Comparison of ENCODE assay signal across 8 cellular contexts in the genomic region with DNA sequence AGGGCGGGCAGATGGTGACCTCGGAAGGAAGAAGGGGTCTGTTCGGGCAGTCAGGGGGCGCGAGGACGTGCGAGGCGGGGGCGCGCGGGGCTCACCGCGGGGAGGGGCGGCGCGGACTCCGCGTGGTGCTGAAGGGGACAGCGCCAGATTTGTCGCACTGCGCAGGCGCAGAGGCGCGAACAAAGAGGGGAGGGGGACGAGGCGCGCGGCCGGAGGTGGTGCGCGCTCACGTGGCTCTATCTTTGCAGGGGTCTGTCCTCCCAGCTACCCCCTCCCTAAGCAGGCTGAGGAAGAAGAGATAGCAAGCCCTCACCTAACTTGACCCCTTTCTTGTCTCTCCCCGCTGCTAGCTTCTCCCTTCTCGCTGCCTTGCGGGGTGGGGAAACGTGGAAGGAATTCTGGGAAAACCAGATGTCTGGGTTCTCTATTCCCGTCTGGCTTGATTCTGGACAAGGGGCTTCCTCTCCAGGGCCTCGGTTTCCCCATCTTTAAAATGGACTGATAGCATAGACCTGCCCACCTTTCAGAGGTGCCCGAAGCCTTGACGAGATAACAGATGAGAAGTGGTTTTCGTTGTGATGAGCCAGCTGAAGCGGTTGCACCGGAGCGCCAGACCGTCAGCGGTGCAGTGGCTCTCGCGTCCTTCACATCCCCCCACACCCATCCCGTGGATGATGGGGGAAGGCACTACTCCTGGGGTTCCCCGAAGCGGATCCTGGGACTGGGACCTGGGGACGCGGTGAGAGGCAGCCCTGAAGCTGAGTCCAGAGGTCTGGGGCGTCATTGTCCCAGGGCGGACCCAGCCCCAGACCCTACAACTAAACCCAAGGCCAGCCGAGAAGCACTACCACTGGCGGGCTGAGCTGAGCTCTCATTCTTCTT. TPM values are rescaled to one million over a fixed set of nuclear protein-coding genes. Genes with fewer than 3 reads are reported as not detected.
A peak's percentile ranks its signal among the peaks of the same experiment; 100 is the strongest.
DNase-seq lines count a peak whose midpoint lies in the region; ATAC-seq and TF ChIP-seq lines count a peak whose summit lies in the region.

No MANE protein-coding gene starts in this region.

- CTCF ChIA-PET in HCT116 (lab: Charles Lee), result interaction anchor here (1.0 to 4.7 kb wide), 11 partner anchors 12 to 638 kb away, joined by 4 to 98 read pairs (median 9); a partner anchor contains a TSS
- CTCF ChIA-PET in naive thymus-derived CD4-positive, alpha-beta T cell (lab: Charles Lee), result interaction anchor here (0.6 to 5.3 kb wide), 10 partner anchors 9 to 59 kb away, joined by 3 to 40 read pairs (median 6); a partner anchor contains a TSS

- H3K4me1 ChIP-seq in HCT116 (ENCODE audit: control insufficient read depth in 1 of 2, insufficient read depth in 2 of 2, low read length in 2 of 2) (peaks cover 15 to 33% of the 10 kb centered on the region in 2 experiments; a peak in 3 of 4 replicates), testis (peaks cover 23% of the 10 kb centered on the region)
- peaks cover 26 to 33% of the 10 kb centered on the region in 2 donors for H3K4me1 ChIP-seq in naive thymus-derived CD4-positive, alpha-beta T cell (ENCODE audit: control insufficient read depth in 2 of 2, insufficient read depth in 2 of 2, low read length in 2 of 2)

- peak overlapping the region; percentile 94 to 99 (median 98) for H3K4me3 Mint-ChIP-seq in naive thymus-derived CD4-positive, alpha-beta T cell

- TF ChIP-seq POLR2A in HCT116 (IDR thresholded peaks at IDR 0.05; ENCODE audit: borderline replicate concordance, extremely low read depth, insufficient read depth, insufficient read length), result no peak
- no peak for TF ChIP-seq POLR2A in testis (IDR thresholded peaks at IDR 0.05)

- WGBS in testis, 2 donors, result 0 to 1% methylated on average over 18 to 54 of the region's 57 CpGs

- ATAC-seq in HCT116 (no peak), HG03039 (IDR thresholded peaks at IDR 0.05; ENCODE audit: unreplicated experiment) (no peak)
- ATAC-seq in naive thymus-derived CD4-positive, alpha-beta T cell, result peak; percentile 24

- H3K9me3 ChIP-seq in HCT116 (ENCODE audit: control insufficient read depth in 1 of 2, insufficient read depth in 1 of 2, low read depth in 1 of 2, low read length in 2 of 2) (no peaks in the 10 kb centered on the region), testis (no peaks in the 10 kb centered on the region)
- H3K9me3 ChIP-seq in naive thymus-derived CD4-positive, alpha-beta T cell (ENCODE audit: control insufficient read depth in 2 of 3, low read length in 3 of 3), result no peaks in the 10 kb centered on the region

- peak overlapping the region; percentile 87 for H3K9ac ChIP-seq in HCT116 (ENCODE audit: low read length)

- no peaks in the 10 kb centered on the region for H3K36me3 Mint-ChIP-seq in naive thymus-derived CD4-positive, alpha-beta T cell

- no peaks in the 10 kb centered on the region for H3K9me2 ChIP-seq in HCT116 (ENCODE audit: insufficient read depth)

- H3K4me1 Mint-ChIP-seq in naive thymus-derived CD4-positive, alpha-beta T cell, result peaks cover 17 to 46% (median 33%) of the 10 kb centered on the region in 7 donors

- H3K27me3 Mint-ChIP-seq in naive thymus-derived CD4-positive, alpha-beta T cell, result peaks cover 22 to 27% (median 25%) of the 10 kb centered on the region in 5 donors

- intact Hi-C loops in HCT116 (cut with micrococcal nuclease) (loop anchor here (2.0 to 5.0 kb wide), 2 partner anchors 42 to 59 kb away; no protein-coding TSS in a partner anchor), testis (cut with DNase I; ENCODE audit: low total_unique reads) (loop anchor here (10.0 kb wide), 2 partner anchors 55 to 165 kb away; no protein-coding TSS in a partner anchor)
- intact Hi-C loops in naive thymus-derived CD4-positive, alpha-beta T cell (cut with micrococcal nuclease), result loop anchor here (1.0 to 2.0 kb wide), 4 partner anchors 25 to 267 kb away; a partner anchor contains a TSS

- peak overlapping the region; percentile 87 to 94 for H3K4me3 ChIP-seq in HCT116 (replicated peaks in 1 of 2; ENCODE audit: low read depth in 1 of 2, low read length in 2 of 2)
- peak overlapping the region; percentile 93 for H3K4me3 ChIP-seq in naive thymus-derived CD4-positive, alpha-beta T cell (ENCODE audit: low read length)
- peak overlapping the region; percentile 80 to 96 for H3K4me3 ChIP-seq in testis

- H3K79me2 ChIP-seq in HCT116 (ENCODE audit: insufficient read depth, low read length), result peaks cover 11% of the 10 kb centered on the region

- peaks cover 0 to 9% (median 0%) of the 10 kb centered on the region in 11 donors for H3K9me3 Mint-ChIP-seq in naive thymus-derived CD4-positive, alpha-beta T cell

- no peak for TF ChIP-seq RAD21 in HCT116 (IDR thresholded peaks at IDR 0.05; ENCODE audit: low read depth)

- no peak for TF ChIP-seq CTCF in HCT116 (IDR thresholded peaks at IDR 0.05 in 2 of 3, conservative IDR thresholded peaks at IDR 0.05 in 1 of 3; ENCODE audit: borderline replicate concordance in 1 of 3, insufficient read depth in 1 of 3, low read depth in 2 of 3, low read length in 2 of 3)
- TF ChIP-seq CTCF in testis (IDR thresholded peaks at IDR 0.05), result no peak

- H3K36me3 ChIP-seq in HCT116 (ENCODE audit: control insufficient read depth in 1 of 2, insufficient read depth in 2 of 2, low read length in 2 of 2) (peaks cover 0 to 11% of the 10 kb centered on the region in 2 experiments; a peak in 1 of 4 replicates), testis (ENCODE audit: low read depth, missing control alignments) (no peaks in the 10 kb centered on the region)
- H3K36me3 ChIP-seq in naive thymus-derived CD4-positive, alpha-beta T cell (ENCODE audit: control insufficient read depth in 2 of 3, insufficient read depth in 3 of 3, low read length in 3 of 3), result peaks cover 0 to 18% (median 0%) of the 10 kb centered on the region in 3 experiments

- POLR2A ChIA-PET in HCT116 (lab: Charles Lee), result interaction anchor here (1.5 to 4.2 kb wide), 8 partner anchors 10 to 190 kb away, joined by 3 to 47 read pairs (median 9); a partner anchor contains a TSS
- POLR2A ChIA-PET in naive thymus-derived CD4-positive, alpha-beta T cell (lab: Charles Lee), result interaction anchor here (0.6 to 6.3 kb wide), 11 partner anchors 9 to 311 kb away, joined by 3 to 133 read pairs (median 10); a partner anchor contains a TSS

- H4K20me1 ChIP-seq in HCT116 (ENCODE audit: insufficient read depth), result no peaks in the 10 kb centered on the region

- peak overlapping the region; percentile 73 to 97 (median 93) for H3K27ac Mint-ChIP-seq in naive thymus-derived CD4-positive, alpha-beta T cell

- peak overlapping the region; percentile 77 for H3K27ac ChIP-seq in HCT116 (ENCODE audit: low read depth, low read length)
- H3K27ac ChIP-seq in epithelial cell of prostate, result peak overlapping the region; percentile 87
- H3K27ac ChIP-seq in naive thymus-derived CD4-positive, alpha-beta T cell (ENCODE audit: low read depth, low read length), result no peak overlapping the region
- peak overlapping the region; percentile 74 to 80 for H3K27ac ChIP-seq in testis

- H2AFZ ChIP-seq in HCT116 (ENCODE audit: low read depth, low read length, poor library complexity, severe bottlenecking), result peak overlapping the region; percentile 70

- H3K27me3 ChIP-seq in HCT116 (ENCODE audit: insufficient read depth, low read length) (no peaks in the 10 kb centered on the region), testis (no peaks in the 10 kb centered on the region)
- peaks cover 0 to 4% of the 10 kb centered on the region in 2 donors for H3K27me3 ChIP-seq in naive thymus-derived CD4-positive, alpha-beta T cell (ENCODE audit: control insufficient read depth in 2 of 2, insufficient read depth in 2 of 2, low read length in 2 of 2)

- H3K4me2 ChIP-seq in HCT116 (ENCODE audit: low read length), result peak overlapping the region; percentile 93

- DNase-seq in AG08395 (ENCODE audit: low spot score) (peak; percentile 65), HCT116 (ENCODE audit: low read depth, low spot score) (no peak), NCI-H748 (lab: John Stamatoyannopoulos, UW; ENCODE audit: unreplicated experiment) (peak; percentile 82), activated T-cell treated with anti-CD3 and anti-CD28 coated beads for 48 hours (ENCODE audit: low read depth) (peak; percentile 67), epithelial cell of prostate (ENCODE audit: low read depth, low spot score) (no peak), testis (peak; percentile 83)
- peak in 8 of 9 donors; percentile 53 to 89 (median 72) for DNase-seq in naive thymus-derived CD4-positive, alpha-beta T cell

- BruUV-seq in HCT116 (replicated peaks; lab: Mats Ljungman, UMichigan), result TSS peak; percentile 42

- RAD21 ChIA-PET in HCT116 (lab: Charles Lee; ENCODE audit: low non-redundant PET in 1 of 2, low total read pairs in 2 of 2, uncharacterized antibody in 2 of 2, unreplicated experiment in 2 of 2), result interaction anchor here in 1 of 2 experiments (1.0 to 1.1 kb wide), 2 partner anchors 83 to 189 kb away, joined by 3 read pairs; a partner anchor contains a TSS

RNA-seq across cellular contexts. Expression of a gene that starts 0.8 kb away (rescaled TPM):
- total RNA-seq in HCT116 (2021; ENCODE audit: unreplicated experiment) (21.1 TPM), testis (10 to 100 TPM; 28.9 to 32.2 TPM)
- polyA plus RNA-seq in HCT116 (2012), result 15.8 and 19.9 TPM in 2 replicates
- 10 to 100 TPM; 10.8 to 21.0 (median 14.1) TPM for total RNA-seq in naive thymus-derived CD4-positive, alpha-beta T cell
- 10 to 100 TPM; 26.7 to 40.4 TPM for polyA plus RNA-seq in naive thymus-derived CD4-positive, alpha-beta T cell
- polyA plus RNA-seq in testis (ENCODE audit: insufficient read depth, low read depth, low replicate concordance), result 9.2 TPM

RNA-seq across cellular contexts. Expression of a gene that starts 1.2 kb away (rescaled TPM):
- total RNA-seq in HCT116 (2021; ENCODE audit: unreplicated experiment) (9.7 TPM), testis (10 to 100 TPM; 22.0 to 22.7 TPM)
- 8.5 and 8.7 TPM in 2 replicates for polyA plus RNA-seq in HCT116 (2012)
- 10 to 100 TPM in 3 of 5 experiments, 1 to 10 TPM in 2; 3.5 to 16.9 (median 11.2) TPM for total RNA-seq in naive thymus-derived CD4-positive, alpha-beta T cell
- 1 to 10 TPM; 3.9 to 4.5 TPM for polyA plus RNA-seq in naive thymus-derived CD4-positive, alpha-beta T cell
- polyA plus RNA-seq in testis (ENCODE audit: insufficient read depth, low read depth, low replicate concordance), result 17.7 TPM

RNA-seq across cellular contexts. Expression of a gene that starts 12.6 kb away (rescaled TPM):
- total RNA-seq in HCT116 (2021; ENCODE audit: unreplicated experiment) (96.7 TPM), testis (10 to 100 TPM; 49.0 to 70.5 TPM)
- 77.0 and 106 TPM in 2 replicates for polyA plus RNA-seq in HCT116 (2012)
- total RNA-seq in naive thymus-derived CD4-positive, alpha-beta T cell, result 10 to 100 TPM; 27.0 to 69.0 (median 31.9) TPM
- 10 to 100 TPM; 60.1 to 67.2 TPM for polyA plus RNA-seq in naive thymus-derived CD4-positive, alpha-beta T cell
- 76.0 TPM for polyA plus RNA-seq in testis (ENCODE audit: insufficient read depth, low read depth, low replicate concordance)

RNA-seq across cellular contexts. Expression of a gene that starts 24.3 kb away (rescaled TPM):
- 115 TPM for total RNA-seq in HCT116 (2021; ENCODE audit: unreplicated experiment)
- 111 and 133 TPM in 2 replicates for polyA plus RNA-seq in HCT116 (2012)
- 100 to 1,000 TPM; 146 to 271 (median 222) TPM for total RNA-seq in naive thymus-derived CD4-positive, alpha-beta T cell
- polyA plus RNA-seq in naive thymus-derived CD4-positive, alpha-beta T cell, result 10 to 100 TPM in 1 of 2 donors, 1 to 10 TPM in 1; 8.7 to 13.1 TPM
- total RNA-seq in testis, result 10 to 100 TPM; 25.2 to 42.7 TPM
- 18.4 TPM for polyA plus RNA-seq in testis (ENCODE audit: insufficient read depth, low read depth, low replicate concordance)

RNA-seq across cellular contexts. Expression of a gene that starts 31.5 kb away (rescaled TPM):
- 2.1 TPM for total RNA-seq in HCT116 (2021; ENCODE audit: unreplicated experiment)
- polyA plus RNA-seq in HCT116 (2012), result 3.8 TPM in 2 replicates
- under 1 TPM in 4 of 5 experiments, not detected in 1; 0.19 to 0.78 (median 0.51) TPM for total RNA-seq in naive thymus-derived CD4-positive, alpha-beta T cell
- polyA plus RNA-seq in naive thymus-derived CD4-positive, alpha-beta T cell, result under 1 TPM; 0.32 to 0.41 TPM
- 1 to 10 TPM in 1 of 2 donors, under 1 TPM in 1; 0.55 to 1.3 TPM for total RNA-seq in testis
- 0.29 TPM for polyA plus RNA-seq in testis (ENCODE audit: insufficient read depth, low read depth, low replicate concordance)

Comparison
In these comparisons a context has a peak if more than half of its experiments do, and no peak if none do; other contexts are left out.
1. DNase-seq: peak in AG08395 (single experiment), NCI-H748 (single experiment), activated T-cell treated with anti-CD3 and anti-CD28 coated beads for 48 hours (single experiment), naive thymus-derived CD4-positive, alpha-beta T cell (8 of 9) and testis (single experiment); none in HCT116 (single experiment) and epithelial cell of prostate (single experiment).
2. Peak in every context shown above with its lines, with median percentiles within 50 percentile points of each other: H3K4me3 ChIP-seq.